Comparison of ENCODE assay signal across 8 cellular contexts in genomic region chr1:65419681-65420589, GRCh38. TPM values are rescaled to one million over a fixed set of nuclear protein-coding genes. Genes with fewer than 3 reads are reported as not detected.
A peak's percentile ranks its signal among the peaks of the same experiment; 100 is the strongest.
DNase-seq lines count a peak whose midpoint lies in the region; ATAC-seq and TF ChIP-seq lines count a peak whose summit lies in the region.

No MANE protein-coding gene starts in this region.

- H3K27ac ChIP-seq in SK-N-MC (peak overlapping the region; percentile 28; the same call in 1 of the 2 replicates), temporal lobe (ENCODE audit: low read depth, low read length) (peak overlapping the region; percentile 94)

- H3K4me3 ChIP-seq in GM08714 (ENCODE audit: low read length): peak overlapping the region; percentile 69
- peak overlapping the region; percentile 97 for H3K4me3 ChIP-seq in SK-N-MC

- peak overlapping the region; percentile 63 for H3K9ac ChIP-seq in SK-N-MC (ENCODE audit: insufficient read length)

- peak; percentile 98 for DNase-seq in NCI-H1048 (lab: John Stamatoyannopoulos, UW)
- DNase-seq in SK-N-MC (ENCODE audit: low read depth, low spot score): peak; percentile 87
- peak; percentile 99 for DNase-seq in activated naive CD4-positive, alpha-beta T cell treated with anti-CD3 and anti-CD28 coated beads, Interleukin-2, amount 50 U/mL, for 16 hours
- DNase-seq in glomerular endothelial cell (ENCODE audit: extremely low read depth, low read depth, low spot score): peak; percentile 84
- DNase-seq in omental fat pad (ENCODE audit: low spot score): peak; percentile 90

- ATAC-seq in HG02610 (IDR thresholded peaks at IDR 0.05; ENCODE audit: unreplicated experiment) (peak; percentile 96), omental fat pad (ENCODE audit: low FRiP score) (peak; percentile 98)

- H3K9me3 ChIP-seq in SK-N-MC (ENCODE audit: low read depth, low read length): no peaks in the 10 kb centered on the region

- H3K36me3 ChIP-seq in SK-N-MC (ENCODE audit: insufficient read depth, low read length): no peaks in the 10 kb centered on the region

- TF ChIP-seq CTCF in omental fat pad (IDR thresholded peaks at IDR 0.05): no peak

RNA-seq across cellular contexts. Expression of gene LEPR, which starts 0.5 kb away (rescaled TPM):
- 11.2 and 17.0 TPM in 2 replicates for total RNA-seq in glomerular endothelial cell
- 10 to 100 TPM; 10.3 to 43.3 (median 21.5) TPM for total RNA-seq in omental fat pad
- total RNA-seq in temporal lobe: 14.0 TPM

RNA-seq across cellular contexts. Expression of gene LEPROT, which starts 0.5 kb away (rescaled TPM):
- total RNA-seq in glomerular endothelial cell: 54.2 and 54.8 TPM in 2 replicates
- 100 to 1,000 TPM in 1 of 4 donors, 10 to 100 TPM in 3; 61.1 to 123 (median 75.1) TPM for total RNA-seq in omental fat pad
- 23.8 TPM for total RNA-seq in temporal lobe

Comparison
In these comparisons a context has a peak if more than half of its experiments do, and no peak if none do; other contexts are left out.
1. Peak in every context shown above with its lines: DNase-seq, ATAC-seq, H3K4me3 ChIP-seq and H3K27ac ChIP-seq.